Comparison of ENCODE assay signal across 17 cellular contexts in genomic region chr4:31169851-31170250, GRCh38.
"Had no signal": no experiment of that assay in that cellular context is flagged by ENCODE, and none has a peak within 500 bp of the region (broad histone marks: within the 10 kb centered on the region; RNA-seq: fewer than 3 reads in every experiment).

No MANE protein-coding gene starts in this region.

- H3K4me1 Mint-ChIP-seq: activated CD4-positive, alpha-beta T cell treated with anti-CD3 and anti-CD28 coated beads, Interleukin-2, amount 10 ng/mL, durations not matched to agents 7 days and 5 days; nephron; stimulated activated naive B cell treated with anti-CD40 and anti-IgM and Interleukin-4, amounts not matched to agents 10 μg/mL and 1 μg/mL and 100 μg/mL, for 72 hours had no signal

- H3K9me3 Mint-ChIP-seq: nephron had no signal

- H3K36me3 Mint-ChIP-seq: stimulated activated naive B cell treated with anti-CD40 and anti-IgM and Interleukin-4, amounts not matched to agents 10 μg/mL and 1 μg/mL and 100 μg/mL, for 72 hours had no signal

- ATAC-seq: esophagus mucosa; stimulated activated naive B cell treated with anti-CD40 and anti-IgM and Interleukin-4, amounts not matched to agents 10 μg/mL and 1 μg/mL and 100 μg/mL, for 72 hours; upper lobe of right lung had no signal

- H3K4me3 Mint-ChIP-seq: activated CD4-positive, alpha-beta T cell treated with anti-CD3 and anti-CD28 coated beads, Interleukin-2, amount 10 ng/mL, durations not matched to agents 7 days and 5 days; nephron; stimulated activated naive B cell treated with anti-CD40 and anti-IgM and Interleukin-4, amounts not matched to agents 10 μg/mL and 1 μg/mL and 100 μg/mL, for 72 hours had no signal

- DNase-seq: activated CD4-positive, alpha-beta T cell treated with anti-CD3 and anti-CD28 coated beads, Interleukin-2, amount 10 ng/mL, durations not matched to agents 7 days and 5 days; activated CD8-positive, alpha-beta memory T cell treated with anti-CD3 and anti-CD28 coated beads, Interleukin-2, amount 50 U/mL, for 4 hours; activated effector memory CD4-positive, alpha-beta T cell treated with Interleukin-2 at 50 U/mL for 16 hours; activated naive CD4-positive, alpha-beta T cell treated with anti-CD3 and anti-CD28 coated beads, Interleukin-2, amount 50 U/mL, for 16 hours; activated T-cell treated with anti-CD3 and anti-CD28 coated beads, Interleukin-2, amount 50 U/mL, for 48 hours; cortex of kidney; occipital lobe; stimulated activated naive B cell treated with anti-CD40 and anti-IgM and Interleukin-4, amounts not matched to agents 10 μg/mL and 1 μg/mL and 100 μg/mL, for 72 hours; T-helper 1 cell; T-helper 9 cell; upper lobe of right lung had no signal

- H3K9me3 ChIP-seq: ascending aorta, breast epithelium, thoracic aorta, upper lobe of right lung had no signal

- H3K27ac ChIP-seq: ascending aorta, breast epithelium, thoracic aorta, upper lobe of right lung had no signal

- H3K4me1 ChIP-seq: ascending aorta, breast epithelium, upper lobe of right lung had no signal

- H3K4me3 ChIP-seq: ascending aorta, breast epithelium, thoracic aorta, upper lobe of right lung had no signal

- H3K27me3 ChIP-seq: ascending aorta, breast epithelium, upper lobe of right lung had no signal

- H3K27me3 Mint-ChIP-seq: activated CD4-positive, alpha-beta T cell treated with anti-CD3 and anti-CD28 coated beads, Interleukin-2, amount 10 ng/mL, durations not matched to agents 7 days and 5 days; stimulated activated naive B cell treated with anti-CD40 and anti-IgM and Interleukin-4, amounts not matched to agents 10 μg/mL and 1 μg/mL and 100 μg/mL, for 72 hours had no signal

- FAIRE-seq: endometrium had no signal

- H3K36me3 ChIP-seq: ascending aorta, breast epithelium, thoracic aorta, upper lobe of right lung had no signal

- H3K27ac Mint-ChIP-seq: activated CD4-positive, alpha-beta T cell treated with anti-CD3 and anti-CD28 coated beads, Interleukin-2, amount 10 ng/mL, durations not matched to agents 7 days and 5 days; nephron; stimulated activated naive B cell treated with anti-CD40 and anti-IgM and Interleukin-4, amounts not matched to agents 10 μg/mL and 1 μg/mL and 100 μg/mL, for 72 hours had no signal
